8 cellular contexts compared by ENCODE assay signal in genomic region chr1:145845514-145846161, GRCh38. TPM values are rescaled to one million over a fixed set of nuclear protein-coding genes. Genes with fewer than 3 reads are reported as not detected.
DNase-seq lines count a peak whose midpoint lies in the region; ATAC-seq and TF ChIP-seq lines count a peak whose summit lies in the region.

Gene NUDT17, plus strand, starts transcription at chr1:145845630. Its CDS starts 11 bp downstream, at chr1:145845641.

- DNase-seq in DMS53 treated with DMSO at 0.1 percent for 48 hours (lab: John Stamatoyannopoulos, UW; ENCODE audit: unreplicated experiment) (peak; percentile 48), KG1 (lab: John Stamatoyannopoulos, UW) (peak; percentile 53), SHP77 treated with DMSO at 0.1 percent for 48 hours (lab: John Stamatoyannopoulos, UW) (peak; percentile 78), globus pallidus (ENCODE audit: low spot score) (peak; percentile 64), osteocyte (ENCODE audit: extremely low spot score, unreplicated experiment) (peak; percentile 93)
- DNase-seq in activated gamma-delta T cell treated with anti-CD3 and anti-CD28 coated beads, Interleukin-2, amount 50 U/mL, for 16 hours (ENCODE audit: low read depth): peak; percentile 67

- H3K36me3 ChIP-seq in thymus (ENCODE audit: control insufficient read depth, insufficient read depth): peaks cover 41% of the 10 kb centered on the region

- ATAC-seq in GM21528 (IDR thresholded peaks at IDR 0.05; ENCODE audit: low FRiP score, unreplicated experiment): peak; percentile 68

- peaks cover 16% of the 10 kb centered on the region for H3K4me1 Mint-ChIP-seq in osteocyte (ENCODE audit: unreplicated experiment)

- peak within 1 kb of the TSS; percentile 78 for H3K4me3 ChIP-seq in thymus (ENCODE audit: low read length)

- under 1% methylated on average over 50 of the region's 50 CpGs for WGBS in thymus

- no peaks in the 10 kb centered on the region for H3K27me3 ChIP-seq in thymus (ENCODE audit: control insufficient read depth, insufficient read depth)

- peak; percentile 97 for TF ChIP-seq CTCF in osteocyte (IDR thresholded peaks at IDR 0.05)

- H3K4me3 Mint-ChIP-seq in osteocyte (ENCODE audit: unreplicated experiment): no peak within 1 kb of the TSS

- H3K36me3 Mint-ChIP-seq in osteocyte (ENCODE audit: unreplicated experiment): peaks cover 27% of the 10 kb centered on the region

- no peak within 1 kb of the TSS for H3K27ac Mint-ChIP-seq in osteocyte (ENCODE audit: unreplicated experiment)

- H3K27ac ChIP-seq in thymus (ENCODE audit: low read depth): peak within 1 kb of the TSS; percentile 78

- no peaks in the 10 kb centered on the region for H3K9me3 ChIP-seq in thymus (ENCODE audit: control insufficient read depth)

- no peaks in the 10 kb centered on the region for H3K27me3 Mint-ChIP-seq in osteocyte (ENCODE audit: unreplicated experiment)

- H3K9me3 Mint-ChIP-seq in osteocyte (ENCODE audit: unreplicated experiment): no peaks in the 10 kb centered on the region

- H3K4me1 ChIP-seq in thymus (ENCODE audit: control insufficient read depth, insufficient read depth, low read length): peaks cover 5% of the 10 kb centered on the region

RNA-seq across cellular contexts. Expression of gene NUDT17, which starts in this region (rescaled TPM):
- 2.4 and 4.3 TPM in 2 replicates for total RNA-seq in osteocyte
- 6.0 TPM for polyA plus RNA-seq in thymus

Comparison
In these comparisons a context has a peak if more than half of its experiments do, and no peak if none do; other contexts are left out.
1. Peak in every context shown above with its lines: DNase-seq, ATAC-seq, H3K4me3 ChIP-seq and H3K27ac ChIP-seq.